1 cellular context compared by ENCODE assay signal in genomic region chr15:34338347-34338746, GRCh38.
TF ChIP-seq lines count a peak whose summit lies in the region.

No MANE protein-coding gene starts in this region.

TF ChIP-seq in GM23338, 12 proteins besides CTCF, POLR2A, EP300 and RAD21 (continued from another document):
- TF ChIP-seq ZNF462 (CRISPR knock-in tag; IDR thresholded peaks at IDR 0.05) (no peak), REST (IDR thresholded peaks at IDR 0.05; ENCODE audit: unreplicated experiment) (no peak), EZH2phosphoT487 (IDR thresholded peaks at IDR 0.05; ENCODE audit: unreplicated experiment) (no peak)
